In genomic region chr7:128867241-128867640, GRCh38 we compare ENCODE assay signal across 15 cellular contexts. TPM values are rescaled to one million over a fixed set of nuclear protein-coding genes. Genes with fewer than 3 reads are reported as not detected.
DNase-seq lines count a peak whose midpoint lies in the region; ATAC-seq and TF ChIP-seq lines count a peak whose summit lies in the region.
"Had no signal": no experiment of that assay in that cellular context is flagged by ENCODE, and none has a peak within 500 bp of the region (broad histone marks: within the 10 kb centered on the region; RNA-seq: fewer than 3 reads in every experiment).

No MANE protein-coding gene starts in this region.

- WGBS in ovary, 3 donors = 85 to 91% (median 86%) methylated on average over 4 of the region's 4 CpGs

- no peaks in the 10 kb centered on the region for H3K9me3 Mint-ChIP-seq in CD4-positive, alpha-beta memory T cell
- H3K9me3 Mint-ChIP-seq in brain = peaks cover 0 to 5% (median 0%) of the 10 kb centered on the region in 5 experiments
- H3K9me3 Mint-ChIP-seq in naive thymus-derived CD8-positive, alpha-beta T cell = no peaks in the 10 kb centered on the region
- H3K9me3 Mint-ChIP-seq in activated T-helper 17 cell treated with anti-CD3 and anti-CD28 coated beads, Interleukin-2, amount 50 U/mL, for 72 hours = no peaks in the 10 kb centered on the region
- H3K9me3 Mint-ChIP-seq: IgD-negative memory B cell had no signal

- H3K27ac Mint-ChIP-seq in CD4-positive, alpha-beta memory T cell = no peak overlapping the region
- peak overlapping the region in 2 of 5 experiments; percentile 12 to 19 for H3K27ac Mint-ChIP-seq in brain
- peak overlapping the region in 3 of 10 donors; percentile 7 to 71 (median 10) for H3K27ac Mint-ChIP-seq in naive thymus-derived CD8-positive, alpha-beta T cell
- no peak overlapping the region for H3K27ac Mint-ChIP-seq in activated T-helper 17 cell treated with anti-CD3 and anti-CD28 coated beads, Interleukin-2, amount 50 U/mL, for 72 hours

- POLR2A ChIA-PET in CD4-positive, alpha-beta memory T cell (lab: Charles Lee; ENCODE audit: partially characterized antibody) = no interaction called here
- POLR2A ChIA-PET in HEK293T (lab: Yijun Ruan, JAX) = no interaction called here
- POLR2A ChIA-PET in naive thymus-derived CD8-positive, alpha-beta T cell (lab: Charles Lee) = interaction anchor here (0.6 to 0.7 kb wide), 2 partner anchors 35 to 1144 kb away, joined by 4 to 9 read pairs; no protein-coding TSS in a partner anchor

- peaks cover 11 to 29% of the 10 kb centered on the region in 2 donors for H3K36me3 Mint-ChIP-seq in CD4-positive, alpha-beta memory T cell
- H3K36me3 Mint-ChIP-seq in brain = peaks cover 24% of the 10 kb centered on the region
- peaks cover 0 to 13% (median 3%) of the 10 kb centered on the region in 3 donors for H3K36me3 Mint-ChIP-seq in naive thymus-derived CD8-positive, alpha-beta T cell
- peaks cover 18% of the 10 kb centered on the region for H3K36me3 Mint-ChIP-seq in activated T-helper 17 cell treated with anti-CD3 and anti-CD28 coated beads, Interleukin-2, amount 50 U/mL, for 72 hours (ENCODE audit: low read depth)

- peaks cover 27% of the 10 kb centered on the region for H3K4me1 ChIP-seq in CD4-positive, alpha-beta memory T cell (ENCODE audit: insufficient read depth, low read length)
- peaks cover 10% of the 10 kb centered on the region for H3K4me1 ChIP-seq in ovary (ENCODE audit: insufficient read depth)

- no peak for DNase-seq in CD4-positive, alpha-beta memory T cell
- DNase-seq in HEK293T (ENCODE audit: extremely low spot score) = no peak
- DNase-seq in naive thymus-derived CD8-positive, alpha-beta T cell = no peak
- DNase-seq in activated naive CD4-positive, alpha-beta T cell (lab: John Stamatoyannopoulos, UW) = no peak
- no peak for DNase-seq in ovary
- DNase-seq: ACHN, GF-D8, NCI-H2029, PC-9 had no signal

- no peak for TF ChIP-seq POLR2A in ovary (IDR thresholded peaks at IDR 0.05)

- H3K4me3 Mint-ChIP-seq in CD4-positive, alpha-beta memory T cell = peak overlapping the region in 6 of 8 donors; percentile 1 to 60 (median 5)
- peak overlapping the region in 4 of 5 experiments; percentile 4 to 60 (median 24) for H3K4me3 Mint-ChIP-seq in brain
- H3K4me3 Mint-ChIP-seq in naive thymus-derived CD8-positive, alpha-beta T cell = peak overlapping the region in 6 of 10 donors; percentile 3 to 64 (median 30)
- no peak overlapping the region for H3K4me3 Mint-ChIP-seq in activated T-helper 17 cell treated with anti-CD3 and anti-CD28 coated beads, Interleukin-2, amount 50 U/mL, for 72 hours

- no peaks in the 10 kb centered on the region for H3K27me3 ChIP-seq in CD4-positive, alpha-beta memory T cell (ENCODE audit: insufficient read depth, low read length)
- H3K27me3 ChIP-seq in ovary = no peaks in the 10 kb centered on the region

- H3K9me3 ChIP-seq in CD4-positive, alpha-beta memory T cell (ENCODE audit: control insufficient read depth in 1 of 2, low read length in 2 of 2) = no peaks in the 10 kb centered on the region
- H3K9me3 ChIP-seq in ovary = no peaks in the 10 kb centered on the region

- no peak overlapping the region for H3K27ac ChIP-seq in CD4-positive, alpha-beta memory T cell (ENCODE audit: low read depth, low read length)
- no peak overlapping the region for H3K27ac ChIP-seq in ovary
- H3K27ac ChIP-seq: PC-9 had no signal

- TF ChIP-seq CTCF in brain (conservative IDR thresholded peaks at IDR 0.05) (no peak), ovary (IDR thresholded peaks at IDR 0.05) (no peak)

- H3K4me3 ChIP-seq in CD4-positive, alpha-beta memory T cell (ENCODE audit: low read length in 2 of 2) = no peak overlapping the region
- no peak overlapping the region for H3K4me3 ChIP-seq in ovary
- H3K4me3 ChIP-seq: PC-9 had no signal

- TF ChIP-seq EP300 in ovary (IDR thresholded peaks at IDR 0.05) = no peak

- intact Hi-C loops in CD4-positive, alpha-beta memory T cell (cut with micrococcal nuclease) = no loop called here
- intact Hi-C loops in ovary (cut with DNase I) = no loop called here

- no peak for ATAC-seq in naive thymus-derived CD8-positive, alpha-beta T cell
- no peak for ATAC-seq in activated T-helper 17 cell treated with anti-CD3 and anti-CD28 coated beads, Interleukin-2, amount 50 U/mL, for 72 hours (replicated peaks)

- H3K36me3 ChIP-seq in CD4-positive, alpha-beta memory T cell (ENCODE audit: insufficient read depth, low read length) = peaks cover 5% of the 10 kb centered on the region
- H3K36me3 ChIP-seq in ovary = no peaks in the 10 kb centered on the region

- peaks cover 21 to 50% (median 32%) of the 10 kb centered on the region in 4 donors for H3K4me1 Mint-ChIP-seq in CD4-positive, alpha-beta memory T cell
- H3K4me1 Mint-ChIP-seq in brain = peaks cover 79% of the 10 kb centered on the region
- H3K4me1 Mint-ChIP-seq in naive thymus-derived CD8-positive, alpha-beta T cell = peaks cover 24 to 52% (median 42%) of the 10 kb centered on the region in 4 donors
- peaks cover 10% of the 10 kb centered on the region for H3K4me1 Mint-ChIP-seq in activated T-helper 17 cell treated with anti-CD3 and anti-CD28 coated beads, Interleukin-2, amount 50 U/mL, for 72 hours

- H3K27me3 Mint-ChIP-seq in CD4-positive, alpha-beta memory T cell = no peaks in the 10 kb centered on the region
- peaks cover 17% of the 10 kb centered on the region for H3K27me3 Mint-ChIP-seq in brain
- peaks cover 0 to 3% (median 0%) of the 10 kb centered on the region in 5 donors for H3K27me3 Mint-ChIP-seq in naive thymus-derived CD8-positive, alpha-beta T cell
- no peaks in the 10 kb centered on the region for H3K27me3 Mint-ChIP-seq in activated T-helper 17 cell treated with anti-CD3 and anti-CD28 coated beads, Interleukin-2, amount 50 U/mL, for 72 hours

- CTCF ChIA-PET in CD4-positive, alpha-beta memory T cell (lab: Charles Lee; ENCODE audit: partially characterized antibody) = interaction anchor here (1.1 to 1.6 kb wide), 3 partner anchors 11 to 16 kb away, joined by 3 to 5 read pairs (median 4); no protein-coding TSS in a partner anchor
- CTCF ChIA-PET in HEK293T (lab: Yijun Ruan, JAX) = interaction anchor here (1.3 to 2.2 kb wide), 2 partner anchors 15 to 17 kb away, joined by 3 to 11 read pairs; no protein-coding TSS in a partner anchor

TF ChIP-seq in HEK293T, 16 proteins besides CTCF, POLR2A, EP300 and RAD21:
- TF ChIP-seq FOXK2 (IDR thresholded peaks at IDR 0.05) = no peak
- TF ChIP-seq, protein P1, sequence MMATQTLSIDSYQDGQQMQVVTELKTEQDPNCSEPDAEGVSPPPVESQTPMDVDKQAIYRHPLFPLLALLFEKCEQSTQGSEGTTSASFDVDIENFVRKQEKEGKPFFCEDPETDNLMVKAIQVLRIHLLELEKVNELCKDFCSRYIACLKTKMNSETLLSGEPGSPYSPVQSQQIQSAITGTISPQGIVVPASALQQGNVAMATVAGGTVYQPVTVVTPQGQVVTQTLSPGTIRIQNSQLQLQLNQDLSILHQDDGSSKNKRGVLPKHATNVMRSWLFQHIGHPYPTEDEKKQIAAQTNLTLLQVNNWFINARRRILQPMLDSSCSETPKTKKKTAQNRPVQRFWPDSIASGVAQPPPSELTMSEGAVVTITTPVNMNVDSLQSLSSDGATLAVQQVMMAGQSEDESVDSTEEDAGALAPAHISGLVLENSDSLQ (IDR thresholded peaks at IDR 0.05) = peak; percentile 41

RNA-seq across cellular contexts. Expression of gene ATP6V1F, which starts 4.6 kb away (rescaled TPM):
- 10 to 100 TPM; 74.6 to 75.5 TPM for total RNA-seq in CD4-positive, alpha-beta memory T cell
- 100 to 1,000 TPM; 274 to 392 TPM for polyA plus RNA-seq in CD4-positive, alpha-beta memory T cell
- polyA plus RNA-seq in brain (ENCODE audit: insufficient read depth, low read depth, low replicate concordance) = 392 TPM
- total RNA-seq in naive thymus-derived CD8-positive, alpha-beta T cell = 10 to 100 TPM; 65.1 to 69.2 TPM
- polyA plus RNA-seq in naive thymus-derived CD8-positive, alpha-beta T cell = 100 to 1,000 TPM; 305 to 319 (median 313) TPM
- 100 to 1,000 TPM in 1 of 7 donors, 10 to 100 TPM in 6; 57.3 to 108 (median 85.0) TPM for total RNA-seq in ovary
- 100 to 1,000 TPM in 1 of 2 donors, 10 to 100 TPM in 1; 98.2 to 128 TPM for polyA plus RNA-seq in ovary
- 100 to 1,000 TPM in 1 of 2 donors, 10 to 100 TPM in 1; 69.9 to 127 TPM for total RNA-seq in activated T-helper 17 cell treated with anti-CD3 and anti-CD28 coated beads, Interleukin-2, amount 50 U/mL, for 72 hours

RNA-seq across cellular contexts. Expression of gene FLNC, which starts 37.0 kb away (rescaled TPM):
- under 1 TPM in 1 of 2 experiments, not detected in 1; 0.06 TPM for total RNA-seq in CD4-positive, alpha-beta memory T cell
- not detected for polyA plus RNA-seq in CD4-positive, alpha-beta memory T cell
- polyA plus RNA-seq in brain (ENCODE audit: insufficient read depth, low read depth, low replicate concordance) (7.8 TPM), ovary (1 to 10 TPM; 6.5 to 6.8 TPM)
- total RNA-seq in naive thymus-derived CD8-positive, alpha-beta T cell = not detected
- polyA plus RNA-seq in naive thymus-derived CD8-positive, alpha-beta T cell = under 1 TPM in 1 of 3 donors, not detected in 2; 0.01 TPM
- 10 to 100 TPM in 6 of 7 donors, 1 to 10 TPM in 1; 8.0 to 51.2 (median 17.3) TPM for total RNA-seq in ovary
- total RNA-seq in activated T-helper 17 cell treated with anti-CD3 and anti-CD28 coated beads, Interleukin-2, amount 50 U/mL, for 72 hours = under 1 TPM; 0.02 to 0.05 TPM
- polyA plus RNA-seq: IgD-negative memory B cell had no signal

RNA-seq across cellular contexts. Expression of gene KCP, which starts 43.3 kb away (rescaled TPM):
- total RNA-seq in CD4-positive, alpha-beta memory T cell = under 1 TPM; 0.39 to 0.55 TPM
- polyA plus RNA-seq in CD4-positive, alpha-beta memory T cell = not detected
- polyA plus RNA-seq in brain (ENCODE audit: insufficient read depth, low read depth, low replicate concordance) = 0.29 TPM
- under 1 TPM; 0.29 to 0.33 TPM for total RNA-seq in naive thymus-derived CD8-positive, alpha-beta T cell
- not detected for polyA plus RNA-seq in naive thymus-derived CD8-positive, alpha-beta T cell
- 1 to 10 TPM in 1 of 7 donors, under 1 TPM in 3, not detected in 3; 0.15 to 1.8 (median 0.21) TPM for total RNA-seq in ovary
- polyA plus RNA-seq in ovary = under 1 TPM in 1 of 2 donors, not detected in 1; 0.05 TPM
- total RNA-seq in activated T-helper 17 cell treated with anti-CD3 and anti-CD28 coated beads, Interleukin-2, amount 50 U/mL, for 72 hours = 1 to 10 TPM in 1 of 2 donors, under 1 TPM in 1; 0.09 to 1.0 TPM
- total RNA-seq: H4, LHCN-M2, NCI-H460 had no signal

Comparison
In these comparisons a context has a peak if more than half of its experiments do, and no peak if none do; other contexts are left out.
1. RNA of gene FLNC, which starts 37.0 kb away (total RNA-seq): 8.0 to 51.2 TPM in ovary; 0.06 TPM in CD4-positive, alpha-beta memory T cell, 0.02 to 0.05 TPM in activated T-helper 17 cell treated with anti-CD3 and anti-CD28 coated beads, Interleukin-2, amount 50 U/mL, for 72 hours and not detected in naive thymus-derived CD8-positive, alpha-beta T cell; every median in the first group is over 4 times any median in the second.